Comparison of ENCODE assay signal across 8 cellular contexts in genomic region chr17:49230636-49231562, GRCh38. TPM values are rescaled to one million over a fixed set of nuclear protein-coding genes. Genes with fewer than 3 reads are reported as not detected.
DNase-seq lines count a peak whose midpoint lies in the region; ATAC-seq, FAIRE-seq and TF ChIP-seq lines count a peak whose summit lies in the region.

A gene with protein sequence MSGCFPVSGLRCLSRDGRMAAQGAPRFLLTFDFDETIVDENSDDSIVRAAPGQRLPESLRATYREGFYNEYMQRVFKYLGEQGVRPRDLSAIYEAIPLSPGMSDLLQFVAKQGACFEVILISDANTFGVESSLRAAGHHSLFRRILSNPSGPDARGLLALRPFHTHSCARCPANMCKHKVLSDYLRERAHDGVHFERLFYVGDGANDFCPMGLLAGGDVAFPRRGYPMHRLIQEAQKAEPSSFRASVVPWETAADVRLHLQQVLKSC (minus strand): TSS chr17:49230787. CDS start chr17:49226691, 4,096 bp downstream.

- TF ChIP-seq EP300 in A549 (IDR thresholded peaks at IDR 0.05), result no peak
- no peak for TF ChIP-seq EP300 in HepG2 (IDR thresholded peaks at IDR 0.05; ENCODE audit: low read depth in 2 of 2, low read length in 2 of 2)
- TF ChIP-seq EP300 in HepG2 (CRISPR knock-in tag; IDR thresholded peaks at IDR 0.05; ENCODE audit: borderline replicate concordance), result no peak

- CTCF ChIA-PET in A549 (lab: Yijun Ruan, JAX), result interaction anchor here (1.2 to 12.3 kb wide), 7 partner anchors 9 to 198 kb away, joined by 3 to 224 read pairs (median 9); partner anchors contain the start of genes ABI3 and GNGT2
- CTCF ChIA-PET in HepG2 (lab: Yijun Ruan, JAX; ENCODE audit: low intra/inter-chr PET ratio, low total read pairs), result no interaction called here

- no peak for FAIRE-seq in A549 (lab: Jason Lieb, UNC)
- no peak for FAIRE-seq in HepG2 (lab: Jason Lieb, UNC)

- peak; percentile 81 to 97 for DNase-seq in A549 (ENCODE audit: low read depth in 1 of 2, low spot score in 1 of 2)
- peak; percentile 36 to 84 for DNase-seq in NCI-H446 (lab: John Stamatoyannopoulos, UW)
- DNase-seq in activated CD4-positive, alpha-beta T cell treated with anti-CD3 and anti-CD28 coated beads for 4 hours, result peak; percentile 81
- no peak for DNase-seq in coronary artery (ENCODE audit: low spot score)
- peak; percentile 73 for DNase-seq in HepG2 (ENCODE audit: low spot score)
- peak; percentile 79 for DNase-seq in stimulated activated CD4-positive, alpha-beta T cell treated with anti-CD3 and anti-CD28 coated beads, Interleukin-2, amount 100 ng/mL, for 4 hours (ENCODE audit: low read depth)

- no peaks in the 10 kb centered on the region for H4K20me1 ChIP-seq in HepG2 (ENCODE audit: insufficient read depth, low read length)

- no peak for TF ChIP-seq CTCF in A549 (IDR thresholded peaks at IDR 0.05)
- TF ChIP-seq CTCF in coronary artery (IDR thresholded peaks at IDR 0.05), result no peak
- 0 out of 2 replicates have a peak, but pooled peaks have one; percentile 6 for TF ChIP-seq CTCF in HepG2 (CRISPR knock-in tag; IDR thresholded peaks at IDR 0.05)

- in situ Hi-C loops in HepG2 (cut with HindIII; ENCODE audit: extremely low pct_ligation_motif_present, low pct_unique_long_range_greater_than_20kb), result no loop called here

- ATAC-seq in A549, result peak; percentile 84 to 93
- ATAC-seq in GM18520 (IDR thresholded peaks at IDR 0.05; ENCODE audit: unreplicated experiment), result peak; percentile 69
- peak; percentile 81 for ATAC-seq in HG03103 (IDR thresholded peaks at IDR 0.05; ENCODE audit: low read depth, unreplicated experiment)
- peak; percentile 89 for ATAC-seq in HepG2

- peak; percentile 26; the same call in 1 of the 2 replicates for TF ChIP-seq POLR2A in A549 (IDR thresholded peaks at IDR 0.05; ENCODE audit: low read length)
- no peak for TF ChIP-seq POLR2A in HepG2 (IDR thresholded peaks at IDR 0.05; ENCODE audit: insufficient read depth in 1 of 2, low read depth in 2 of 2, low read length in 2 of 2)

- no peak within 1 kb of the TSS for H2AFZ ChIP-seq in HepG2 (ENCODE audit: low read length)

- POLR2A ChIA-PET in A549 (lab: Yijun Ruan, JAX), result interaction anchor here (0.5 kb wide), 1 partner anchor 32 kb away, joined by 3 read pairs; no protein-coding TSS in a partner anchor
- POLR2A ChIA-PET in HepG2 (lab: Yijun Ruan, JAX), result no interaction called here

- H3K4me3 ChIP-seq in A549 (peak within 1 kb of the TSS; percentile 62), coronary artery (peak within 1 kb of the TSS; percentile 74), HepG2 (replicated peaks in 1 of 3; ENCODE audit: insufficient read depth in 1 of 3, low read depth in 2 of 3, low read length in 3 of 3) (peak within 1 kb of the TSS; percentile 41 to 74 (median 70))

- H3K4me2 ChIP-seq in A549 (peak within 1 kb of the TSS; percentile 97), HepG2 (ENCODE audit: low read depth, low read length) (peak within 1 kb of the TSS; percentile 84)

- TF ChIP-seq RAD21 in A549 (conservative IDR thresholded peaks at IDR 0.05 in 1 of 2, IDR thresholded peaks at IDR 0.05 in 1 of 2) (no peak), HepG2 (CRISPR knock-in tag; IDR thresholded peaks at IDR 0.05) (no peak)

- H3K4me1 ChIP-seq in A549 (peaks cover 16% of the 10 kb centered on the region), HepG2 (ENCODE audit: insufficient read depth, low read length) (peaks cover 30% of the 10 kb centered on the region)

- WGBS in A549 (ENCODE audit: missing lambda C conversion rate), result 8% methylated on average over 56 of the region's 58 CpGs
- 7% methylated on average over 33 of the region's 58 CpGs for WGBS in HepG2 (ENCODE audit: low lambda C conversion rate)

- no peaks in the 10 kb centered on the region for H3K9me3 ChIP-seq in A549
- H3K9me3 ChIP-seq in HepG2 (ENCODE audit: low read length), result no peaks in the 10 kb centered on the region

- peak within 1 kb of the TSS; percentile 3; the same call in 1 of the 2 replicates for H3K9ac ChIP-seq in HepG2 (ENCODE audit: insufficient read depth, low read depth, low read length)

- no peaks in the 10 kb centered on the region for H3K79me2 ChIP-seq in HepG2 (ENCODE audit: insufficient read depth, low read length)

- H3K27ac ChIP-seq in A549, result peak within 1 kb of the TSS; percentile 33 to 74; a peak in 5 of 6 replicates
- H3K27ac ChIP-seq in coronary artery, result no peak within 1 kb of the TSS
- H3K27ac ChIP-seq in HepG2 (ENCODE audit: extremely low read length, insufficient read depth, low read length), result no peak within 1 kb of the TSS

- H3K27me3 ChIP-seq in HepG2 (ENCODE audit: control insufficient read depth in 1 of 2, insufficient read depth in 2 of 2, low read length in 2 of 2), result peaks cover 2 to 45% of the 10 kb centered on the region in 2 experiments; a peak in 4 of 5 replicates

- intact Hi-C loops in HepG2 (cut with micrococcal nuclease; ENCODE audit: unreplicated experiment), result no loop called here

- no TSS peak for BruUV-seq in HepG2 (replicated peaks; lab: Mats Ljungman, UMichigan)

- H3K36me3 ChIP-seq in HepG2 (replicated peaks in 1 of 2; ENCODE audit: control insufficient read depth in 1 of 2, insufficient read depth in 2 of 2, low read length in 2 of 2), result no peaks in the 10 kb centered on the region

TF ChIP-seq in A549, 52 proteins besides CTCF, POLR2A, EP300 and RAD21:
- TF ChIP-seq NPAS2 (CRISPR knock-in tag; IDR thresholded peaks at IDR 0.05; ENCODE audit: borderline replicate concordance), result no peak
- no peak for TF ChIP-seq NR3C1 (IDR thresholded peaks at IDR 0.05)
- 0 out of 2 replicates have a peak, but pooled peaks have one; percentile 17 for TF ChIP-seq CHD4 (IDR thresholded peaks at IDR 0.05; ENCODE audit: borderline replicate concordance)
- no peak for TF ChIP-seq RARB (CRISPR knock-in tag; IDR thresholded peaks at IDR 0.05)
- no peak for TF ChIP-seq MYC (IDR thresholded peaks at IDR 0.05; ENCODE audit: borderline replicate concordance, low read length)
- no peak for TF ChIP-seq CBX2 (IDR thresholded peaks at IDR 0.05; ENCODE audit: borderline replicate concordance, low read depth)

TF ChIP-seq in HepG2, 621 proteins besides CTCF, POLR2A, EP300 and RAD21 (continues in another document):
- TF ChIP-seq SRY (CRISPR knock-in tag; IDR thresholded peaks at IDR 0.05), result 0 out of 2 replicates have a peak, but pooled peaks have one; percentile 38
- TF ChIP-seq ERF (CRISPR knock-in tag; IDR thresholded peaks at IDR 0.05), result 0 out of 2 replicates have a peak, but pooled peaks have one; percentile 31
- TF ChIP-seq EZH2 (conservative IDR thresholded peaks at IDR 0.05; ENCODE audit: low read depth, low read length), result 0 out of 2 replicates have a peak, but pooled peaks have one; percentile 33
- TF ChIP-seq AHR (CRISPR knock-in tag; IDR thresholded peaks at IDR 0.05), result peak; percentile 17; the same call in 1 of the 2 replicates
- TF ChIP-seq CENPT (CRISPR knock-in tag; IDR thresholded peaks at IDR 0.05; ENCODE audit: low read depth), result no peak
- no peak for TF ChIP-seq SIN3B (IDR thresholded peaks at IDR 0.05; ENCODE audit: low read length)
- TF ChIP-seq ZNF256 (CRISPR knock-in tag; conservative IDR thresholded peaks at IDR 0.05), result no peak
- TF ChIP-seq ZNF3 (CRISPR knock-in tag; IDR thresholded peaks at IDR 0.05), result no peak
- no peak for TF ChIP-seq ZFP82 (CRISPR knock-in tag; IDR thresholded peaks at IDR 0.05; ENCODE audit: borderline replicate concordance)
- peak; percentile 34; the same call in 1 of the 2 replicates for TF ChIP-seq KDM2A (CRISPR knock-in tag; IDR thresholded peaks at IDR 0.05; ENCODE audit: borderline replicate concordance, low read depth)
- no peak for TF ChIP-seq ZNF841 (CRISPR knock-in tag; IDR thresholded peaks at IDR 0.05; ENCODE audit: borderline replicate concordance)
- peak; percentile 75 for TF ChIP-seq NFYC (CRISPR knock-in tag; IDR thresholded peaks at IDR 0.05)
- TF ChIP-seq, protein P1, sequence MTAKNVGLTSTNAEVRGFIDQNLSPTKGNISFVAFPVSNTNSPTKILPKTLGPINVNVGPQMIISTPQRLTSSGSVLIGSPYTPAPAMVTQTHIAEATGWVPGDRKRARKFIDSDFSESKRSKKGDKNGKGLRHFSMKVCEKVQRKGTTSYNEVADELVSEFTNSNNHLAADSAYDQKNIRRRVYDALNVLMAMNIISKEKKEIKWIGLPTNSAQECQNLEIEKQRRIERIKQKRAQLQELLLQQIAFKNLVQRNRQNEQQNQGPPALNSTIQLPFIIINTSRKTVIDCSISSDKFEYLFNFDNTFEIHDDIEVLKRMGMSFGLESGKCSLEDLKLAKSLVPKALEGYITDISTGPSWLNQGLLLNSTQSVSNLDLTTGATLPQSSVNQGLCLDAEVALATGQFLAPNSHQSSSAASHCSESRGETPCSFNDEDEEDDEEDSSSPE (CRISPR knock-in tag; IDR thresholded peaks at IDR 0.05), result no peak

RNA-seq across cellular contexts. Expression of the gene that starts here (rescaled TPM):
- 0.32 and 0.34 TPM in 2 replicates for polyA plus RNA-seq in A549 (2011; rRNA removed)
- polyA plus RNA-seq in A549 (2012; cell fraction: cytosol; rRNA removed), result 0.78 and 0.97 TPM in 2 replicates
- polyA plus RNA-seq in A549 (2012; cell fraction: nucleus; rRNA removed), result 0.92 and 0.97 TPM in 2 replicates
- polyA plus RNA-seq in A549 (2017; fragmentation: RNase III; extraction: RNeasy Plus Mini Kit Qiagen cat#74134 plus additional on column Dnase treatment), result 0.98 to 1.6 TPM (median 1.1 TPM) in 3 replicates
- 0.10 and 0.70 TPM in 2 replicates for polyA minus RNA-seq in A549 (2011; rRNA and poly(A)+ RNA removed)
- total RNA-seq in HepG2 (2016; rRNA removed; fragmentation: Illumina TruSeq; extraction: Trizol), result not detected in 2 replicates
- not detected in 2 replicates for total RNA-seq in HepG2 (2016; cell fraction: cytosol; rRNA removed; fragmentation: Illumina TruSeq; extraction: Trizol; ENCODE audit: low read depth)
- total RNA-seq in HepG2 (2016; cell fraction: insoluble cytoplasmic fraction; rRNA removed; fragmentation: Illumina TruSeq; extraction: Trizol), result not detected in 2 replicates
- not detected in 2 replicates for total RNA-seq in HepG2 (2016; cell fraction: membrane; rRNA removed; fragmentation: Illumina TruSeq; extraction: Trizol)
- total RNA-seq in HepG2 (2016; cell fraction: nucleus; rRNA removed; fragmentation: Illumina TruSeq; extraction: Trizol), result not detected in 2 replicates
- not detected in 2 replicates for polyA plus RNA-seq in HepG2 (2011; rRNA removed)
- not detected in 2 replicates for polyA plus RNA-seq in HepG2 (2011; cell fraction: cytosol; rRNA removed)
- not detected in 2 replicates for polyA plus RNA-seq in HepG2 (2011; cell fraction: nucleus; rRNA removed)
- not detected in 2 replicates for polyA plus RNA-seq in HepG2 (2012)
- not detected in 2 replicates for polyA plus RNA-seq in HepG2 (2016; cell fraction: cytosol; fragmentation: Illumina TruSeq; extraction: Trizol; ENCODE audit: low read depth)
- not detected in 2 replicates for polyA plus RNA-seq in HepG2 (2016; cell fraction: insoluble cytoplasmic fraction; fragmentation: Illumina TruSeq; extraction: Trizol; ENCODE audit: low read depth)
- polyA plus RNA-seq in HepG2 (2016; cell fraction: membrane; fragmentation: Illumina TruSeq; extraction: Trizol; ENCODE audit: low read depth), result 0.16 TPM in 1 of 2 replicates, not detected in the other
- not detected in 2 replicates for polyA plus RNA-seq in HepG2 (2016; cell fraction: nucleus; fragmentation: Illumina TruSeq; extraction: Trizol; ENCODE audit: insufficient read depth, low read depth)
- 0.72 TPM in 1 of 2 replicates, not detected in the other for polyA minus RNA-seq in HepG2 (2011; rRNA and poly(A)+ RNA removed; ENCODE audit: low replicate concordance)
- polyA minus RNA-seq in HepG2 (2011; cell fraction: cytosol; rRNA and poly(A)+ RNA removed), result not detected in 2 replicates
- polyA minus RNA-seq in HepG2 (2011; cell fraction: nucleus; rRNA and poly(A)+ RNA removed), result not detected in 2 replicates

Comparison
In these comparisons a context has a peak if more than half of its experiments do, and no peak if none do; other contexts are left out.
1. Peak in DNase-seq, ATAC-seq, H3K4me3 ChIP-seq, H3K9ac ChIP-seq and H3K4me2 ChIP-seq in HepG2; RNA of the gene not detected or under 1 TPM.
2. H3K27ac ChIP-seq: peak in A549 (2 of 2); none in coronary artery (0 of 2) and HepG2 (single experiment).
3. Of the 38 proteins assayed by ChIP-seq in both HepG2 and A549: peak only in HepG2: BCL3, CTCF, RFX5 and RNF2; only in A549: CHD4 and POLR2A; in both: none; in neither: 30; mixed calls (peak in some experiments, not most) for 2.
4. Peak in every context shown above with its lines, with median percentiles within 50 percentile points of each other: ATAC-seq and H3K4me3 ChIP-seq.